In genomic region chr19:16135410-16136127, GRCh38 we compare ENCODE assay signal across 21 cellular contexts. TPM values are rescaled to one million over a fixed set of nuclear protein-coding genes. Genes with fewer than 3 reads are reported as not detected.
DNase-seq lines count a peak whose midpoint lies in the region; ATAC-seq and TF ChIP-seq lines count a peak whose summit lies in the region.
"Had no signal": no experiment of that assay in that cellular context is flagged by ENCODE, and none has a peak within 500 bp of the region (broad histone marks: within the 10 kb centered on the region; RNA-seq: fewer than 3 reads in every experiment).

No MANE protein-coding gene starts in this region.

- no peak for DNase-seq in activated CD8-positive, alpha-beta memory T cell treated with anti-CD3 and anti-CD28 coated beads, Interleukin-2, amount 10 ng/mL, durations not matched to agents 7 days and 5 days
- no peak for DNase-seq in activated CD8-positive, alpha-beta memory T cell treated with anti-CD3 and anti-CD28 coated beads, Interleukin-2, amount 50 U/mL, for 48 hours
- DNase-seq in MV-4-11 (lab: John Stamatoyannopoulos, UW), result peak; percentile 46
- DNase-seq in effector memory CD8-positive, alpha-beta T cell, result no peak
- DNase-seq in stimulated activated naive B cell treated with anti-CD40 and anti-IgM and Interleukin-4, amounts not matched to agents 10 μg/mL and 1 μg/mL and 100 μg/mL, for 72 hours, result no peak
- no peak for DNase-seq in progenitor cell of endocrine pancreas (ENCODE audit: low spot score, unreplicated experiment)
- no peak for DNase-seq in activated effector memory CD4-positive, alpha-beta T cell treated with Interleukin-2 at 50 U/mL for 16 hours
- no peak for DNase-seq in Calu3
- DNase-seq: activated CD4-positive, alpha-beta T cell treated with anti-CD3 and anti-CD28 coated beads for 4 hours; activated naive CD4-positive, alpha-beta T cell; heart left ventricle; KG1; NCI-H2029; NCI-H446; nucleus accumbens; stimulated activated CD4-positive, alpha-beta T cell treated with anti-CD3 and anti-CD28 coated beads, Interleukin-12 subunit alpha, Interleukin-12 subunit beta, amount 100 ng/mL, for 4 hours had no signal

- CTCF ChIA-PET in activated CD8-positive, alpha-beta memory T cell treated with anti-CD3 and anti-CD28 coated beads, Interleukin-2, amount 10 ng/mL, durations not matched to agents 7 days and 5 days (lab: Charles Lee), result interaction anchor here (0.9 to 2.2 kb wide), 4 partner anchors 9 to 50 kb away, joined by 3 to 6 read pairs (median 3); partner anchors contain the start of gene FAM32A
- CTCF ChIA-PET in Calu3 (lab: Charles Lee), result no interaction called here

- BruUV-seq in Calu3 (replicated peaks; lab: Mats Ljungman, UMichigan), result no TSS peak

- peaks cover 56% of the 10 kb centered on the region for H3K4me1 Mint-ChIP-seq in activated CD8-positive, alpha-beta memory T cell treated with anti-CD3 and anti-CD28 coated beads, Interleukin-2, amount 10 ng/mL, durations not matched to agents 7 days and 5 days
- H3K4me1 Mint-ChIP-seq in effector memory CD8-positive, alpha-beta T cell (ENCODE audit: low read depth in 2 of 2), result peaks cover 23 to 39% of the 10 kb centered on the region in 2 donors
- H3K4me1 Mint-ChIP-seq in stimulated activated naive B cell treated with anti-CD40 and anti-IgM and Interleukin-4, amounts not matched to agents 10 μg/mL and 1 μg/mL and 100 μg/mL, for 72 hours, result peaks cover 53 to 83% of the 10 kb centered on the region in 2 donors
- H3K4me1 Mint-ChIP-seq in progenitor cell of endocrine pancreas (ENCODE audit: low read depth), result no peaks in the 10 kb centered on the region
- H3K4me1 Mint-ChIP-seq in Calu3 (ENCODE audit: low read depth, unreplicated experiment), result no peaks in the 10 kb centered on the region

- TF ChIP-seq CTCF in progenitor cell of endocrine pancreas (IDR thresholded peaks at IDR 0.05; ENCODE audit: unreplicated experiment), result no peak
- TF ChIP-seq CTCF in Calu3 (IDR thresholded peaks at IDR 0.05; ENCODE audit: unreplicated experiment), result no peak

- peaks cover 5% of the 10 kb centered on the region for H3K9me3 Mint-ChIP-seq in activated CD8-positive, alpha-beta memory T cell treated with anti-CD3 and anti-CD28 coated beads, Interleukin-2, amount 10 ng/mL, durations not matched to agents 7 days and 5 days (ENCODE audit: low read depth)
- no peaks in the 10 kb centered on the region for H3K9me3 Mint-ChIP-seq in effector memory CD8-positive, alpha-beta T cell
- peaks cover 17% of the 10 kb centered on the region in 2 donors for H3K9me3 Mint-ChIP-seq in stimulated activated naive B cell treated with anti-CD40 and anti-IgM and Interleukin-4, amounts not matched to agents 10 μg/mL and 1 μg/mL and 100 μg/mL, for 72 hours
- H3K9me3 Mint-ChIP-seq in progenitor cell of endocrine pancreas (ENCODE audit: low read depth) (peaks cover 9% of the 10 kb centered on the region), Calu3 (ENCODE audit: low read depth, unreplicated experiment) (no peaks in the 10 kb centered on the region)

- intact Hi-C loops in Calu3 (cut with micrococcal nuclease; ENCODE audit: unreplicated experiment), result no loop called here

- no peaks in the 10 kb centered on the region for H3K27me3 Mint-ChIP-seq in activated CD8-positive, alpha-beta memory T cell treated with anti-CD3 and anti-CD28 coated beads, Interleukin-2, amount 10 ng/mL, durations not matched to agents 7 days and 5 days
- H3K27me3 Mint-ChIP-seq in effector memory CD8-positive, alpha-beta T cell, result no peaks in the 10 kb centered on the region
- no peaks in the 10 kb centered on the region for H3K27me3 Mint-ChIP-seq in stimulated activated naive B cell treated with anti-CD40 and anti-IgM and Interleukin-4, amounts not matched to agents 10 μg/mL and 1 μg/mL and 100 μg/mL, for 72 hours
- H3K27me3 Mint-ChIP-seq in progenitor cell of endocrine pancreas (no peaks in the 10 kb centered on the region), Calu3 (ENCODE audit: unreplicated experiment) (no peaks in the 10 kb centered on the region)

- no peak for ATAC-seq in activated CD8-positive, alpha-beta memory T cell treated with anti-CD3 and anti-CD28 coated beads, Interleukin-2, amount 10 ng/mL, durations not matched to agents 7 days and 5 days
- no peak for ATAC-seq in effector memory CD8-positive, alpha-beta T cell (replicated peaks)
- no peak for ATAC-seq in stimulated activated naive B cell treated with anti-CD40 and anti-IgM and Interleukin-4, amounts not matched to agents 10 μg/mL and 1 μg/mL and 100 μg/mL, for 72 hours (replicated peaks)

- H3K27ac Mint-ChIP-seq in activated CD8-positive, alpha-beta memory T cell treated with anti-CD3 and anti-CD28 coated beads, Interleukin-2, amount 10 ng/mL, durations not matched to agents 7 days and 5 days, result peak overlapping the region; percentile 8
- peak overlapping the region; percentile 31 to 32 for H3K27ac Mint-ChIP-seq in effector memory CD8-positive, alpha-beta T cell
- peak overlapping the region; percentile 80 for H3K27ac Mint-ChIP-seq in stimulated activated naive B cell treated with anti-CD40 and anti-IgM and Interleukin-4, amounts not matched to agents 10 μg/mL and 1 μg/mL and 100 μg/mL, for 72 hours
- H3K27ac Mint-ChIP-seq in progenitor cell of endocrine pancreas (no peak overlapping the region), Calu3 (ENCODE audit: unreplicated experiment) (no peak overlapping the region)

- no peak overlapping the region for H3K4me3 Mint-ChIP-seq in activated CD8-positive, alpha-beta memory T cell treated with anti-CD3 and anti-CD28 coated beads, Interleukin-2, amount 10 ng/mL, durations not matched to agents 7 days and 5 days
- H3K4me3 Mint-ChIP-seq in effector memory CD8-positive, alpha-beta T cell, result no peak overlapping the region
- peak overlapping the region in 1 of 2 donors; percentile 47 for H3K4me3 Mint-ChIP-seq in stimulated activated naive B cell treated with anti-CD40 and anti-IgM and Interleukin-4, amounts not matched to agents 10 μg/mL and 1 μg/mL and 100 μg/mL, for 72 hours
- H3K4me3 Mint-ChIP-seq in progenitor cell of endocrine pancreas (ENCODE audit: low read depth), result no peak overlapping the region
- H3K4me3 Mint-ChIP-seq in Calu3 (ENCODE audit: low read depth, unreplicated experiment), result no peak overlapping the region

- peaks cover 51% of the 10 kb centered on the region for H3K36me3 Mint-ChIP-seq in activated CD8-positive, alpha-beta memory T cell treated with anti-CD3 and anti-CD28 coated beads, Interleukin-2, amount 10 ng/mL, durations not matched to agents 7 days and 5 days
- peaks cover 46% of the 10 kb centered on the region for H3K36me3 Mint-ChIP-seq in effector memory CD8-positive, alpha-beta T cell (ENCODE audit: insufficient read depth)
- peaks cover 43 to 54% of the 10 kb centered on the region in 2 donors for H3K36me3 Mint-ChIP-seq in stimulated activated naive B cell treated with anti-CD40 and anti-IgM and Interleukin-4, amounts not matched to agents 10 μg/mL and 1 μg/mL and 100 μg/mL, for 72 hours
- peaks cover 31% of the 10 kb centered on the region for H3K36me3 Mint-ChIP-seq in progenitor cell of endocrine pancreas (ENCODE audit: insufficient read depth)
- peaks cover 32% of the 10 kb centered on the region for H3K36me3 Mint-ChIP-seq in Calu3 (ENCODE audit: insufficient read depth, unreplicated experiment)

RNA-seq across cellular contexts. Expression of gene HSH2D, which starts 7.9 kb away (rescaled TPM):
- 100 to 1,000 TPM; 181 to 199 TPM for total RNA-seq in activated CD8-positive, alpha-beta memory T cell treated with anti-CD3 and anti-CD28 coated beads, Interleukin-2, amount 10 ng/mL, durations not matched to agents 7 days and 5 days
- total RNA-seq in progenitor cell of endocrine pancreas (0.72 and 0.84 TPM in 2 replicates), Calu3 (2022) (29.5 and 50.6 TPM in 2 replicates)
- total RNA-seq: cardiac muscle cell had no signal

RNA-seq across cellular contexts. Expression of gene RAB8A, which starts 23.9 kb away (rescaled TPM):
- total RNA-seq in activated CD8-positive, alpha-beta memory T cell treated with anti-CD3 and anti-CD28 coated beads, Interleukin-2, amount 10 ng/mL, durations not matched to agents 7 days and 5 days, result 100 to 1,000 TPM; 204 to 271 TPM
- 65.5 and 67.5 TPM in 2 replicates for total RNA-seq in progenitor cell of endocrine pancreas
- total RNA-seq in Calu3 (2022), result 76.6 and 77.3 TPM in 2 replicates

RNA-seq across cellular contexts. Expression of gene CIB3, which starts 37.8 kb away (rescaled TPM):
- not detected for total RNA-seq in activated CD8-positive, alpha-beta memory T cell treated with anti-CD3 and anti-CD28 coated beads, Interleukin-2, amount 10 ng/mL, durations not matched to agents 7 days and 5 days
- not detected in 2 replicates for total RNA-seq in progenitor cell of endocrine pancreas
- total RNA-seq in Calu3 (2022), result not detected in 2 replicates
- total RNA-seq: cardiac muscle cell, H1, heart left ventricle, lower leg skin, suprapubic skin, vagina had no signal

RNA-seq across cellular contexts. Expression of gene FAM32A, which starts 49.6 kb away (rescaled TPM):
- 10 to 100 TPM; 64.6 to 72.0 TPM for total RNA-seq in activated CD8-positive, alpha-beta memory T cell treated with anti-CD3 and anti-CD28 coated beads, Interleukin-2, amount 10 ng/mL, durations not matched to agents 7 days and 5 days
- total RNA-seq in progenitor cell of endocrine pancreas (91.6 and 95.2 TPM in 2 replicates), Calu3 (2022) (42.2 and 47.5 TPM in 2 replicates)

RNA-seq across cellular contexts. Expression of gene TPM4, which starts 59.3 kb away (rescaled TPM):
- 100 to 1,000 TPM; 491 to 493 TPM for total RNA-seq in activated CD8-positive, alpha-beta memory T cell treated with anti-CD3 and anti-CD28 coated beads, Interleukin-2, amount 10 ng/mL, durations not matched to agents 7 days and 5 days
- total RNA-seq in progenitor cell of endocrine pancreas (275 and 300 TPM in 2 replicates), Calu3 (2022) (219 and 224 TPM in 2 replicates)

Comparison
In these comparisons a context has a peak if more than half of its experiments do, and no peak if none do; other contexts are left out.
1. H3K27ac Mint-ChIP-seq: peak in activated CD8-positive, alpha-beta memory T cell treated with anti-CD3 and anti-CD28 coated beads, Interleukin-2, amount 10 ng/mL, durations not matched to agents 7 days and 5 days (single experiment), effector memory CD8-positive, alpha-beta T cell (2 of 2) and stimulated activated naive B cell treated with anti-CD40 and anti-IgM and Interleukin-4, amounts not matched to agents 10 μg/mL and 1 μg/mL and 100 μg/mL, for 72 hours (single experiment); none in progenitor cell of endocrine pancreas (single experiment) and Calu3 (single experiment).
2. RNA of gene HSH2D, which starts 7.9 kb away (total RNA-seq): 181 to 199 TPM in activated CD8-positive, alpha-beta memory T cell treated with anti-CD3 and anti-CD28 coated beads, Interleukin-2, amount 10 ng/mL, durations not matched to agents 7 days and 5 days and 29.5 to 50.6 TPM in Calu3; 0.72 to 0.84 TPM in progenitor cell of endocrine pancreas; every median in the first group is over 10 times any median in the second.